Comparison of ENCODE assay signal across 1 cellular context in the genomic region with DNA sequence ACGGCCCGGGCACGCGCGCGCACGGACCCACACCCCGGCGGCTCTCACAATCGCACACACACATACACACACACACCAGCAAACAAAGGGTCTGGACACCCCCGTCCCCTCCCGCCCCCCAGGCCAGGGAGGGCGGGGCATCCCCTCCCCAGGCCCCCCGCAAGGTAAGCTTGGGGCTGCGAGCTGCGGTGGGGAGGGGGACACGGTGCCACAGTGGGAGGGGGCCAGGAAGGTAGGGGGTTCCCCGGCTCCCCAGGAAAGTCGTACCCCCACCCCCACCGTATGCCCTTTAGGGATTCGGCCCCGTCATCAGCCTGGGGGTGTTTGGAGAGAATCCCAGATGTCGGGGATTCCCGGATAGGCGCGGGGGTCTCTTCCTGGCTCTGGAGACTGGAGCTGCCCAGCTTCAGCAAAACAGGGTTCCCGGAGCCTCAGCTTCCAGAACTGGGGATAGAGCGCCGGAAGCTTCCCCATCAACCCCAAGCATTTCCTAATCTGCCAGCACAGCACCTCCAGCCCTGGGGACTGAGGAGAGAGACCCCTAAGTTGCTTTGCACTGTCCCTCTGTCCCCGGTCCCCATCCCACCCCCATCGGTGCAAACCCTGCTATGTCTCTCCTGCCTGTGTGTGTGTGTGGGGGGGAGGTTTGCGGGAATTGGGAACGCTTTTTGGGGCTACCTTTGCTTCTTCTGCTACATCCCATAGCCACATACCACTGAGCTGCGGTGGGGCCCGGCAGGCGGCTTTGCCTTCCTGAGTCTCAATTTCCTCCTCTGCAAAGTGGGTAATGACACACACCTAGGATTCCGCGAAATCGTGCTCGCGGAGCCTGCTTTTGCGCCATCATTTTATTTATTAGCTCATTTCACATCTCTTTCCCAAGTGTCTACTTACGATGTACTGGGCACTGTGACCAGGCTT.
TF ChIP-seq lines count a peak whose summit lies in the region.

No MANE protein-coding gene starts in this region.

TF ChIP-seq in K562, 482 proteins besides CTCF, POLR2A, EP300 and RAD21:
- TF ChIP-seq PCBP1 (IDR thresholded peaks at IDR 0.05; ENCODE audit: low read depth, low read length, poor library complexity, severe bottlenecking) (peak; percentile 16), ZNF3 (CRISPR knock-in tag; IDR thresholded peaks at IDR 0.05) (no peak)
- TF ChIP-seq, protein P1, sequence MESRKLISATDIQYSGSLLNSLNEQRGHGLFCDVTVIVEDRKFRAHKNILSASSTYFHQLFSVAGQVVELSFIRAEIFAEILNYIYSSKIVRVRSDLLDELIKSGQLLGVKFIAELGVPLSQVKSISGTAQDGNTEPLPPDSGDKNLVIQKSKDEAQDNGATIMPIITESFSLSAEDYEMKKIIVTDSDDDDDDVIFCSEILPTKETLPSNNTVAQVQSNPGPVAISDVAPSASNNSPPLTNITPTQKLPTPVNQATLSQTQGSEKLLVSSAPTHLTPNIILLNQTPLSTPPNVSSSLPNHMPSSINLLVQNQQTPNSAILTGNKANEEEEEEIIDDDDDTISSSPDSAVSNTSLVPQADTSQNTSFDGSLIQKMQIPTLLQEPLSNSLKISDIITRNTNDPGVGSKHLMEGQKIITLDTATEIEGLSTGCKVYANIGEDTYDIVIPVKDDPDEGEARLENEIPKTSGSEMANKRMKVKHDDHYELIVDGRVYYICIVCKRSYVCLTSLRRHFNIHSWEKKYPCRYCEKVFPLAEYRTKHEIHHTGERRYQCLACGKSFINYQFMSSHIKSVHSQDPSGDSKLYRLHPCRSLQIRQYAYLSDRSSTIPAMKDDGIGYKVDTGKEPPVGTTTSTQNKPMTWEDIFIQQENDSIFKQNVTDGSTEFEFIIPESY (CRISPR knock-in tag; IDR thresholded peaks at IDR 0.05), result peak; percentile 55; the same call in 1 of the 2 replicates
- TF ChIP-seq, protein P2, sequence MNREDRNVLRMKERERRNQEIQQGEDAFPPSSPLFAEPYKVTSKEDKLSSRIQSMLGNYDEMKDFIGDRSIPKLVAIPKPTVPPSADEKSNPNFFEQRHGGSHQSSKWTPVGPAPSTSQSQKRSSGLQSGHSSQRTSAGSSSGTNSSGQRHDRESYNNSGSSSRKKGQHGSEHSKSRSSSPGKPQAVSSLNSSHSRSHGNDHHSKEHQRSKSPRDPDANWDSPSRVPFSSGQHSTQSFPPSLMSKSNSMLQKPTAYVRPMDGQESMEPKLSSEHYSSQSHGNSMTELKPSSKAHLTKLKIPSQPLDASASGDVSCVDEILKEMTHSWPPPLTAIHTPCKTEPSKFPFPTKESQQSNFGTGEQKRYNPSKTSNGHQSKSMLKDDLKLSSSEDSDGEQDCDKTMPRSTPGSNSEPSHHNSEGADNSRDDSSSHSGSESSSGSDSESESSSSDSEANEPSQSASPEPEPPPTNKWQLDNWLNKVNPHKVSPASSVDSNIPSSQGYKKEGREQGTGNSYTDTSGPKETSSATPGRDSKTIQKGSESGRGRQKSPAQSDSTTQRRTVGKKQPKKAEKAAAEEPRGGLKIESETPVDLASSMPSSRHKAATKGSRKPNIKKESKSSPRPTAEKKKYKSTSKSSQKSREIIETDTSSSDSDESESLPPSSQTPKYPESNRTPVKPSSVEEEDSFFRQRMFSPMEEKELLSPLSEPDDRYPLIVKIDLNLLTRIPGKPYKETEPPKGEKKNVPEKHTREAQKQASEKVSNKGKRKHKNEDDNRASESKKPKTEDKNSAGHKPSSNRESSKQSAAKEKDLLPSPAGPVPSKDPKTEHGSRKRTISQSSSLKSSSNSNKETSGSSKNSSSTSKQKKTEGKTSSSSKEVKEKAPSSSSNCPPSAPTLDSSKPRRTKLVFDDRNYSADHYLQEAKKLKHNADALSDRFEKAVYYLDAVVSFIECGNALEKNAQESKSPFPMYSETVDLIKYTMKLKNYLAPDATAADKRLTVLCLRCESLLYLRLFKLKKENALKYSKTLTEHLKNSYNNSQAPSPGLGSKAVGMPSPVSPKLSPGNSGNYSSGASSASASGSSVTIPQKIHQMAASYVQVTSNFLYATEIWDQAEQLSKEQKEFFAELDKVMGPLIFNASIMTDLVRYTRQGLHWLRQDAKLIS (CRISPR knock-in tag; IDR thresholded peaks at IDR 0.05), result 0 out of 2 replicates have a peak, but pooled peaks have one; percentile 2
